Comparison of ENCODE assay signal across 8 cellular contexts in the genomic region with DNA sequence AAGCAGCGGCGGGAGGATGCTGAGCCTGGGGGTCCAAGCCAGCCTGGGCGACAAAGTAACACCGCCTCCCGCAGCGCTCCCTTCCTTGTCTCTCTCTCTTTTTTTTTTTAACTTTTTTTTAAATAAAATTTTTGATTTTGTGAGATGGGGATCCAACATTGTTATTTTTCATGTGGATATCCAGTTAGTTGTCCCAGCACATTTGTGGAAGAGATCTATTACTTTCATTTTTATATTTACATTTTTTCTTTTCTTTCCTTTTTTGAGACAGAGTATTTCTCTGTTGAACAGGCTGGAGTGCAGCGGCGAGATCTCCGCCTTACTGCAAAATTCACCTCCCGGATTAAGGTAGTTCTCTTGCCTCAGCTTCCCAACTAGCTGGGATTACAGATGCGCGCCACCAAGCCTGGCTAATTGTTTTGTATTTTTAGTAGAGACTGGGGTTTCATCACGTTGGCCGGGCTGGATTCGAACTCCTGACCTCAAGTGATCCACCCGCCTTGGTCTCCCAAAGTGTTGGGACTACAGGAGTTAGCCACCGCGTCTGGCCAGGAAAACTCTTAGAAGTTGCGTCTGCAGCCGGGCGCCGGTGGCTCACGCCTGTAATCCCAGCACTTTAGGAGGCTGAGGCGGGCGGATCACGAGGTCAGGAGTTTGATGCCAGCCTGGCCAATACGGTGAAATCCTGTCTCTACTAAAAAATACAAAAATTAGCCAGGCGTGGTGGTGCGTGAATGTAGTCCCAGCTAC. TPM values are rescaled to one million over a fixed set of nuclear protein-coding genes. Genes with fewer than 3 reads are reported as not detected.
DNase-seq lines count a peak whose midpoint lies in the region; ATAC-seq, FAIRE-seq and TF ChIP-seq lines count a peak whose summit lies in the region.

No MANE protein-coding gene starts in this region.

- POLR2A ChIA-PET in PC-3 (lab: Charles Lee; ENCODE audit: unreplicated experiment) (no interaction called here), endothelial cell of umbilical vein (lab: Charles Lee) (no interaction called here)

- no peak for TF ChIP-seq POLR2A in endothelial cell of umbilical vein (IDR thresholded peaks at IDR 0.05; ENCODE audit: low read depth, low read length)
- no peak for TF ChIP-seq POLR2A in GM12891 (IDR thresholded peaks at IDR 0.05; ENCODE audit: low read depth, low read length)

- H3K9me1 ChIP-seq in endothelial cell of umbilical vein (replicated peaks; ENCODE audit: control insufficient read depth, extremely low read depth, insufficient read depth, low read length): no peaks in the 10 kb centered on the region

- H3K4me2 ChIP-seq in PC-3 (ENCODE audit: low read length): peak overlapping the region; percentile 83
- H3K4me2 ChIP-seq in endothelial cell of umbilical vein (ENCODE audit: insufficient read depth, low read length): peak overlapping the region; percentile 54

- peaks cover 39% of the 10 kb centered on the region for H3K79me2 ChIP-seq in PC-3 (ENCODE audit: low read length)
- no peaks in the 10 kb centered on the region for H3K79me2 ChIP-seq in endothelial cell of umbilical vein (ENCODE audit: control insufficient read depth, insufficient read depth, low read length)

- TF ChIP-seq CTCF in Calu3 (IDR thresholded peaks at IDR 0.05; ENCODE audit: unreplicated experiment) (no peak), PC-3 (conservative IDR thresholded peaks at IDR 0.05; ENCODE audit: low read depth, low read length) (no peak), endothelial cell of umbilical vein (IDR thresholded peaks at IDR 0.05; ENCODE audit: extremely low read depth in 1 of 2, insufficient read depth in 1 of 2, low read depth in 1 of 2, low read length in 2 of 2) (no peak), pancreas (IDR thresholded peaks at IDR 0.05) (no peak)

- dilution Hi-C loops in endothelial cell of umbilical vein (cut with MboI; ENCODE audit: extremely low pct_ligation_motif_present, low sequenced_read_pairs): no loop called here

- peaks cover 45% of the 10 kb centered on the region for H3K4me1 ChIP-seq in PC-3 (ENCODE audit: insufficient read depth, low read length)
- H3K4me1 ChIP-seq in endothelial cell of umbilical vein (ENCODE audit: control insufficient read depth, extremely low read depth, insufficient read depth, low read length): no peaks in the 10 kb centered on the region
- peaks cover 0 to 6% (median 4%) of the 10 kb centered on the region in 3 donors for H3K4me1 ChIP-seq in pancreas

- CTCF ChIA-PET in Calu3 (lab: Charles Lee) (interaction anchor here (0.6 kb wide), 1 partner anchor 40 kb away, joined by 4 read pairs; no protein-coding TSS in a partner anchor), PC-3 (lab: Charles Lee) (no interaction called here), endothelial cell of umbilical vein (lab: Charles Lee) (no interaction called here)

- peak overlapping the region; percentile 76 for H3K4me3 Mint-ChIP-seq in Calu3 (ENCODE audit: low read depth, unreplicated experiment)

- no peaks in the 10 kb centered on the region for H4K20me1 ChIP-seq in PC-3 (ENCODE audit: low read length)
- H4K20me1 ChIP-seq in endothelial cell of umbilical vein (replicated peaks; ENCODE audit: control insufficient read depth, extremely low read depth, insufficient read depth, low read length): no peaks in the 10 kb centered on the region

- H3K9me3 ChIP-seq in PC-3 (ENCODE audit: low read length): peaks cover 5% of the 10 kb centered on the region
- no peaks in the 10 kb centered on the region for H3K9me3 ChIP-seq in endothelial cell of umbilical vein (replicated peaks; ENCODE audit: control insufficient read depth, insufficient read depth, low read length)
- peaks cover 0 to 4% (median 0%) of the 10 kb centered on the region in 4 donors for H3K9me3 ChIP-seq in pancreas

- H3K27me3 Mint-ChIP-seq in Calu3 (ENCODE audit: unreplicated experiment): no peaks in the 10 kb centered on the region

- H3K27ac Mint-ChIP-seq in Calu3 (ENCODE audit: unreplicated experiment): peak overlapping the region; percentile 90

- 63 to 67% methylated on average over 29 of the region's 29 CpGs for WGBS in pancreas, 2 donors

- peaks cover 68% of the 10 kb centered on the region for H3K36me3 Mint-ChIP-seq in Calu3 (ENCODE audit: insufficient read depth, unreplicated experiment)

- FAIRE-seq in endothelial cell of umbilical vein (lab: Jason Lieb, UNC): no peak
- FAIRE-seq in pancreas (lab: Jason Lieb, UNC): no peak
- no peak for FAIRE-seq in GM12891 (lab: Jason Lieb, UNC)

- no peaks in the 10 kb centered on the region for H3K9me3 Mint-ChIP-seq in Calu3 (ENCODE audit: low read depth, unreplicated experiment)

- H3K9ac ChIP-seq in PC-3 (ENCODE audit: low read length) (peak overlapping the region; percentile 39), endothelial cell of umbilical vein (replicated peaks; ENCODE audit: extremely low read depth, insufficient read depth, low read length) (no peak overlapping the region)

- DNase-seq in Calu3 (no peak), PC-3 (no peak), endothelial cell of umbilical vein (ENCODE audit: low read depth, low spot score) (no peak), pancreas (no peak), DMS53 (lab: John Stamatoyannopoulos, UW) (no peak), GM12891 (ENCODE audit: insufficient read length, low spot score) (no peak), NCI-H69 (lab: John Stamatoyannopoulos, UW) (no peak)

- H3F3A ChIP-seq in PC-3 (ENCODE audit: low read length, unreplicated experiment): no peaks in the 10 kb centered on the region

- H3K36me3 ChIP-seq in PC-3 (ENCODE audit: low read depth, low read length): peaks cover 4% of the 10 kb centered on the region; the same call in 1 of the 2 replicates
- no peaks in the 10 kb centered on the region for H3K36me3 ChIP-seq in endothelial cell of umbilical vein (ENCODE audit: control insufficient read depth in 2 of 2, extremely low read depth in 1 of 2, insufficient read depth in 2 of 2, low read length in 2 of 2)
- H3K36me3 ChIP-seq in pancreas: no peaks in the 10 kb centered on the region

- H3K27me3 ChIP-seq in PC-3 (ENCODE audit: low read length) (no peaks in the 10 kb centered on the region), endothelial cell of umbilical vein (ENCODE audit: control insufficient read depth in 2 of 2, insufficient read depth in 2 of 2, low read length in 2 of 2) (no peaks in the 10 kb centered on the region), pancreas (no peaks in the 10 kb centered on the region)

- peaks cover 34% of the 10 kb centered on the region for H3K4me1 Mint-ChIP-seq in Calu3 (ENCODE audit: low read depth, unreplicated experiment)

- intact Hi-C loops in Calu3 (cut with micrococcal nuclease; ENCODE audit: unreplicated experiment): loop anchor here (5.0 to 10.0 kb wide), 3 partner anchors 156 to 251 kb away; partner anchors contain the start of genes ZNF600, ZNF611 and ZNF665
- intact Hi-C loops in PC-3 (cut with micrococcal nuclease): loop anchor here (2.0 kb wide), 1 partner anchor 21 kb away; the partner anchor contains the start of gene ZNF888
- intact Hi-C loops in endothelial cell of umbilical vein (cut with micrococcal nuclease): loop anchor here (5.0 kb wide), 2 partner anchors 86 to 144 kb away; partner anchors contain the start of gene ZNF468
- intact Hi-C loops in pancreas (cut with DNase I): no loop called here

- ATAC-seq in PC-3: no peak
- no peak for ATAC-seq in pancreas
- no peak for ATAC-seq in GM18519 (IDR thresholded peaks at IDR 0.05; ENCODE audit: low FRiP score, unreplicated experiment)

- H3K4me3 ChIP-seq in PC-3 (ENCODE audit: low read length) (peak overlapping the region; percentile 81), endothelial cell of umbilical vein (replicated peaks in 1 of 3; ENCODE audit: insufficient read depth in 1 of 3, low read depth in 1 of 3, low read length in 3 of 3) (peak overlapping the region; percentile 3 to 76 (median 41)), pancreas (peak overlapping the region; percentile 43 to 84 (median 74))

- H2AFZ ChIP-seq in PC-3 (ENCODE audit: low read length) (peak overlapping the region; percentile 82), endothelial cell of umbilical vein (ENCODE audit: low read depth, low read length) (peak overlapping the region; percentile 58)

- H3K9me2 ChIP-seq in PC-3 (replicated peaks; ENCODE audit: low read length): no peaks in the 10 kb centered on the region

- H3K27ac ChIP-seq in PC-3 (ENCODE audit: low read length) (peak overlapping the region; percentile 69), endothelial cell of umbilical vein (ENCODE audit: insufficient read depth, low read depth, low read length) (peak overlapping the region; percentile 45), pancreas (peak overlapping the region; percentile 49 to 84 (median 72))

- BruUV-seq in Calu3 (replicated peaks; lab: Mats Ljungman, UMichigan) (no TSS peak), PC-3 (replicated peaks; lab: Mats Ljungman, UMichigan) (no TSS peak), endothelial cell of umbilical vein (replicated peaks; lab: Mats Ljungman, UMichigan) (no TSS peak)

RNA-seq across cellular contexts. Expression of gene ZNF816, which starts 19.4 kb away (rescaled TPM):
- total RNA-seq in Calu3 (2022) (16.5 and 17.5 TPM in 2 replicates), PC-3 (2014; rRNA removed) (7.6 and 10.2 TPM in 2 replicates), endothelial cell of umbilical vein (4.9 and 5.3 TPM in 2 replicates), pancreas (10 to 100 TPM in 1 of 6 donors, 1 to 10 TPM in 5; 3.6 to 12.1 (median 5.7) TPM)
- polyA plus RNA-seq in endothelial cell of umbilical vein (0.76 and 1.8 TPM in 2 replicates), pancreas (1 to 10 TPM; 3.2 to 4.1 TPM)
- polyA plus RNA-seq in endothelial cell of umbilical vein (2011; cell fraction: cytosol; rRNA removed): 1.5 and 1.6 TPM in 2 replicates
- 3.0 and 4.6 TPM in 2 replicates for polyA plus RNA-seq in endothelial cell of umbilical vein (2011; cell fraction: nucleus; rRNA removed)
- polyA plus RNA-seq in endothelial cell of umbilical vein (2012): 4.4 and 4.9 TPM in 2 replicates
- polyA minus RNA-seq in endothelial cell of umbilical vein: 2.8 and 3.3 TPM in 2 replicates
- 5.2 TPM for polyA minus RNA-seq in endothelial cell of umbilical vein (2011; cell fraction: cytosol; rRNA and poly(A)+ RNA removed)
- polyA minus RNA-seq in endothelial cell of umbilical vein (2011; cell fraction: nucleus; rRNA and poly(A)+ RNA removed): 2.6 and 3.5 TPM in 2 replicates
- 4.8 TPM for polyA plus RNA-seq in GM12891 (2012; ENCODE audit: low read depth, missing spikeins)

RNA-seq across cellular contexts. Expression of gene ZNF888, which starts 20.1 kb away (rescaled TPM):
- total RNA-seq in Calu3 (2022): 25.5 and 27.0 TPM in 2 replicates
- 5.2 and 5.4 TPM in 2 replicates for total RNA-seq in PC-3 (2014; rRNA removed)
- 2.9 and 3.9 TPM in 2 replicates for total RNA-seq in endothelial cell of umbilical vein
- 0.56 and 0.72 TPM in 2 replicates for polyA plus RNA-seq in endothelial cell of umbilical vein
- polyA plus RNA-seq in endothelial cell of umbilical vein (2011; cell fraction: cytosol; rRNA removed): 0.76 and 0.80 TPM in 2 replicates
- polyA plus RNA-seq in endothelial cell of umbilical vein (2011; cell fraction: nucleus; rRNA removed): 2.3 and 3.1 TPM in 2 replicates
- polyA plus RNA-seq in endothelial cell of umbilical vein (2012): 1.3 and 1.4 TPM in 2 replicates
- 2.2 and 3.6 TPM in 2 replicates for polyA minus RNA-seq in endothelial cell of umbilical vein
- polyA minus RNA-seq in endothelial cell of umbilical vein (2011; cell fraction: cytosol; rRNA and poly(A)+ RNA removed): 3.6 TPM
- 2.3 and 3.8 TPM in 2 replicates for polyA minus RNA-seq in endothelial cell of umbilical vein (2011; cell fraction: nucleus; rRNA and poly(A)+ RNA removed)
- 10 to 100 TPM in 1 of 6 donors, 1 to 10 TPM in 5; 4.0 to 10.8 (median 4.8) TPM for total RNA-seq in pancreas
- 10 to 100 TPM in 1 of 2 donors, 1 to 10 TPM in 1; 5.8 to 10.5 TPM for polyA plus RNA-seq in pancreas
- polyA plus RNA-seq in GM12891 (2012; ENCODE audit: low read depth, missing spikeins): 2.0 TPM

RNA-seq across cellular contexts. Expression of gene ZNF320, which starts 45.9 kb away (rescaled TPM):
- total RNA-seq in Calu3 (2022) (2.5 and 7.8 TPM in 2 replicates), PC-3 (2014; rRNA removed) (7.7 and 10.6 TPM in 2 replicates), endothelial cell of umbilical vein (10.9 and 11.1 TPM in 2 replicates), pancreas (10 to 100 TPM in 1 of 6 donors, 1 to 10 TPM in 5; 2.8 to 21.3 (median 6.4) TPM)
- polyA plus RNA-seq in endothelial cell of umbilical vein (7.5 and 7.6 TPM in 2 replicates), pancreas (1 to 10 TPM; 3.6 to 7.3 TPM)
- 3.8 and 4.4 TPM in 2 replicates for polyA plus RNA-seq in endothelial cell of umbilical vein (2011; cell fraction: cytosol; rRNA removed)
- 8.1 and 11.6 TPM in 2 replicates for polyA plus RNA-seq in endothelial cell of umbilical vein (2011; cell fraction: nucleus; rRNA removed)
- 3.1 and 3.7 TPM in 2 replicates for polyA plus RNA-seq in endothelial cell of umbilical vein (2012)
- 8.3 and 13.1 TPM in 2 replicates for polyA minus RNA-seq in endothelial cell of umbilical vein
- 3.5 TPM for polyA minus RNA-seq in endothelial cell of umbilical vein (2011; cell fraction: cytosol; rRNA and poly(A)+ RNA removed)
- 2.5 and 4.4 TPM in 2 replicates for polyA minus RNA-seq in endothelial cell of umbilical vein (2011; cell fraction: nucleus; rRNA and poly(A)+ RNA removed)
- polyA plus RNA-seq in GM12891 (2012; ENCODE audit: low read depth, missing spikeins): 2.2 TPM

Comparison
In these comparisons a context has a peak if more than half of its experiments do, and no peak if none do; other contexts are left out.
1. intact Hi-C loops: an anchor here in Calu3 (5.0 to 10.0 kb wide), PC-3 (2.0 kb wide) and endothelial cell of umbilical vein (5.0 kb wide); none called in pancreas.